8 cellular contexts compared by ENCODE assay signal in the genomic region with DNA sequence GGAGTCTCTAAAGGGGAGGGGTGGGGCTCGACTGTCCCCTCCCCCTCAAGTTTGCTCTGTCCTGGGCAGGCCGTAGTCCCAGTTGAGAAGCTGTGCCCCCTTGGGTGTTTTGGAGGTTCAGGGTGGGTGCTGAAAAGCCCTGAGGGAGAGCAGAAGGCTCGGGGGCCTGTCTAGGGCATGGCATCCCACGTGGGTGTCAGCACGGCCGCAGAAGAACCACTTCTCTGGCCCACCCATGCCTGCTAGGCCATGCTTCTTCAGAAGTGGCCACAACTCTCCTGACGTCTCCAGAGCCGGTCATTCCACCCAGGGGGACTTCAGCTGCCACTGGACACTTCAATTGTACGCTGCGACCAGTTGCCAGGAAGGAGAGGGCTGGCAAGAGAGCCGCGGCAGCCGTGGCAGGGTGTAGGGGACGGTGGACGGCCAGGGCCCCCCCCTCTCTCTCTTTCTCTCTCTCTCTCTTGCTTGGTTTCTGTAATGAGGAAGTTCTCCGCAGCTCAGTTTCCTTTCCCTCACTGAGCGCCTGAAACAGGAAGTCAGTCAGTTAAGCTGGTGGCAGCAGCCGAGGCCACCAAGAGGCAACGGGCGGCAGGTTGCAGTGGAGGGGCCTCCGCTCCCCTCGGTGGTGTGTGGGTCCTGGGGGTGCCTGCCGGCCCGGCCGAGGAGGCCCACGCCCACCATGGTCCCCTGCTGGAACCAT. TPM values are rescaled to one million over a fixed set of nuclear protein-coding genes. Genes with fewer than 3 reads are reported as not detected.
DNase-seq lines count a peak whose midpoint lies in the region; ATAC-seq and TF ChIP-seq lines count a peak whose summit lies in the region.

TSS of gene INPP5D (plus strand) at position 546 of the 703 bp plus-strand sequence. CDS start at position 683, 137 bp downstream.

- TF ChIP-seq CTCF in ascending aorta (IDR thresholded peaks at IDR 0.05), result no peak

- H3K4me1 Mint-ChIP-seq in T-helper 17 cell, result peaks cover 49% of the 10 kb centered on the region

- peak within 1 kb of the TSS; percentile 96 for H3K27ac Mint-ChIP-seq in T-helper 17 cell

- H3K9me3 ChIP-seq in T-helper 17 cell (ENCODE audit: control insufficient read depth, low read length, poor library complexity, severe bottlenecking) (no peaks in the 10 kb centered on the region), ascending aorta (no peaks in the 10 kb centered on the region), mucosa of stomach (ENCODE audit: control insufficient read depth, low read length) (no peaks in the 10 kb centered on the region)

- H3K4me3 Mint-ChIP-seq in T-helper 17 cell, result peak within 1 kb of the TSS; percentile 91

- no peaks in the 10 kb centered on the region for H3K27me3 ChIP-seq in ascending aorta
- H3K27me3 ChIP-seq in mucosa of stomach (ENCODE audit: control insufficient read depth, insufficient read depth, low read length), result no peaks in the 10 kb centered on the region
- H3K27me3 ChIP-seq in H7 (ENCODE audit: control insufficient read depth, insufficient read depth, low read length), result no peaks in the 10 kb centered on the region; the same call in 1 of the 2 replicates

- ATAC-seq in GM18870 (IDR thresholded peaks at IDR 0.05; ENCODE audit: unreplicated experiment), result peak; percentile 46
- ATAC-seq in HG03097 (IDR thresholded peaks at IDR 0.05; ENCODE audit: low FRiP score, unreplicated experiment), result peak; percentile 42
- peak; percentile 85 for ATAC-seq in T-helper 17 cell

- intact Hi-C loops in ascending aorta (cut with DNase I), result no loop called here

- H3K36me3 ChIP-seq in ascending aorta, result no peaks in the 10 kb centered on the region
- H3K36me3 ChIP-seq in mucosa of stomach (ENCODE audit: control insufficient read depth, insufficient read depth, low read length), result no peaks in the 10 kb centered on the region
- no peaks in the 10 kb centered on the region for H3K36me3 ChIP-seq in H7 (replicated peaks; ENCODE audit: control insufficient read depth, insufficient read depth, low read length)

- no peaks in the 10 kb centered on the region for H3K27me3 Mint-ChIP-seq in T-helper 17 cell

- no peaks in the 10 kb centered on the region for H3K36me3 Mint-ChIP-seq in T-helper 17 cell (ENCODE audit: low read depth)

- peak within 1 kb of the TSS; percentile 47 for H3K9ac ChIP-seq in mucosa of stomach (ENCODE audit: low read length)

- H3K4me1 ChIP-seq in ascending aorta (no peaks in the 10 kb centered on the region), mucosa of stomach (ENCODE audit: control insufficient read depth, insufficient read depth, low read length) (peaks cover 39% of the 10 kb centered on the region)

- DNase-seq in T-helper 17 cell (peak; percentile 50 to 61 (median 55)), ascending aorta (ENCODE audit: low spot score in 2 of 2) (no peak), substantia nigra (lab: John Stamatoyannopoulos, UW) (peak in 11 of 49 donors; percentile 13 to 65 (median 41)), H7 (no peak), DMS114 treated with DMSO at 0.1 percent for 48 hours (lab: John Stamatoyannopoulos, UW; ENCODE audit: unreplicated experiment) (no peak)

- peak within 1 kb of the TSS; percentile 31 to 63 for H3K27ac ChIP-seq in ascending aorta
- peak within 1 kb of the TSS; percentile 69 for H3K27ac ChIP-seq in substantia nigra (ENCODE audit: low read depth, low read length, poor library complexity, severe bottlenecking)

- H3K4me3 ChIP-seq in ascending aorta, result peak within 1 kb of the TSS; percentile 36 to 46
- no peak within 1 kb of the TSS for H3K4me3 ChIP-seq in mucosa of stomach (ENCODE audit: low read length)
- H3K4me3 ChIP-seq in H7 (ENCODE audit: insufficient read depth, low read depth, low read length), result no peak within 1 kb of the TSS

RNA-seq across cellular contexts. Expression of gene INPP5D, which starts in this region (rescaled TPM):
- total RNA-seq in T-helper 17 cell (100 to 1,000 TPM; 163 to 184 TPM), ascending aorta (21.7 TPM)
- total RNA-seq in H7 (2014; rRNA removed; shearing (Covaris generic)), result 1.7 and 5.2 TPM in 2 replicates

Comparison
In these comparisons a context has a peak if more than half of its experiments do, and no peak if none do; other contexts are left out.
1. DNase-seq: peak in T-helper 17 cell (3 of 3); none in ascending aorta (0 of 2), H7 (single experiment) and DMS114 treated with DMSO at 0.1 percent for 48 hours (single experiment).
2. H3K4me3 ChIP-seq: peak in ascending aorta (2 of 2); none in mucosa of stomach (single experiment) and H7 (single experiment).
3. Peak in every context shown above with its lines, with median percentiles within 50 percentile points of each other: ATAC-seq.